Comparison of ENCODE assay signal across 8 cellular contexts in genomic region chr1:88800382-88801051, GRCh38.
DNase-seq lines count a peak whose midpoint lies in the region; ATAC-seq and TF ChIP-seq lines count a peak whose summit lies in the region.

No MANE protein-coding gene starts in this region.

- in situ Hi-C loops in GM13977 (cut with MboI; ENCODE audit: low pct_unique_long_range_greater_than_20kb, low sequenced_read_pairs, unreplicated experiment): no loop called here

- peak overlapping the region in 1 of 8 donors; percentile 74 for H3K27ac ChIP-seq in spleen

- no peaks in the 10 kb centered on the region for H3K27me3 ChIP-seq in BJ (ENCODE audit: control insufficient read depth, insufficient read depth, low read length)
- H3K27me3 ChIP-seq in spleen (replicated peaks in 1 of 7): no peaks in the 10 kb centered on the region

- CTCF ChIA-PET in BJ (lab: Yijun Ruan, JAX): interaction anchor here (1.2 to 1.4 kb wide), 2 partner anchors 11 to 15 kb away, joined by 3 read pairs; no protein-coding TSS in a partner anchor

- peak; percentile 46 for TF ChIP-seq CTCF in BJ (IDR thresholded peaks at IDR 0.05; ENCODE audit: insufficient read depth, low read depth, low read length)
- TF ChIP-seq CTCF in fibroblast of the aortic adventitia (IDR thresholded peaks at IDR 0.05; ENCODE audit: insufficient read depth, low read length): peak; percentile 54
- TF ChIP-seq CTCF in spleen (IDR thresholded peaks at IDR 0.05 in 8 of 11, conservative IDR thresholded peaks at IDR 0.05 in 3 of 11): peak in 10 of 11 experiments; percentile 22 to 73 (median 54)
- TF ChIP-seq CTCF in GM13977 (IDR thresholded peaks at IDR 0.05; ENCODE audit: extremely low read depth, insufficient read depth, missing control alignments): no peak

- intact Hi-C loops in spleen (cut with DNase I; ENCODE audit: low total_unique reads): no loop called here

- H3K36me3 ChIP-seq in BJ (ENCODE audit: control insufficient read depth, insufficient read depth, low read length) (no peaks in the 10 kb centered on the region; the same call in none of the 2 replicates), spleen (peaks cover 0 to 90% (median 31%) of the 10 kb centered on the region in 6 donors)

- DNase-seq in BJ (ENCODE audit: low read depth): no peak
- peak; percentile 17 for DNase-seq in HS-27A (ENCODE audit: low read depth)
- peak; percentile 18 to 32 for DNase-seq in activated CD4-positive, alpha-beta T cell treated with anti-CD3 and anti-CD28 coated beads, Interleukin-2, amount 50 U/mL, for 4 hours
- peak; percentile 27 for DNase-seq in fibroblast of the aortic adventitia (ENCODE audit: low read depth)
- no peak for DNase-seq in spleen
- DNase-seq in GM13977 (ENCODE audit: low spot score): no peak
- no peak for DNase-seq in retina

- ATAC-seq in GM19463 (IDR thresholded peaks at IDR 0.05; ENCODE audit: unreplicated experiment): no peak

- H3K4me1 ChIP-seq in spleen: peaks cover 0 to 19% (median 0%) of the 10 kb centered on the region in 6 donors

- peaks cover 0 to 19% (median 10%) of the 10 kb centered on the region in 8 donors for H3K9me3 ChIP-seq in spleen

- 80 to 89% (median 83%) methylated on average over 5 of the region's 5 CpGs for WGBS in spleen, 5 donors

- POLR2A ChIA-PET in BJ (lab: Charles Lee): no interaction called here

- H3K4me3 ChIP-seq in BJ (ENCODE audit: low read depth, low read length) (no peak overlapping the region), fibroblast of the aortic adventitia (ENCODE audit: low read depth, low read length) (no peak overlapping the region), spleen (no peak overlapping the region)

- no peak for TF ChIP-seq POLR2A in spleen (IDR thresholded peaks at IDR 0.05)

Comparison
In these comparisons a context has a peak if more than half of its experiments do, and no peak if none do; other contexts are left out.
1. DNase-seq: peak in HS-27A (single experiment), activated CD4-positive, alpha-beta T cell treated with anti-CD3 and anti-CD28 coated beads, Interleukin-2, amount 50 U/mL, for 4 hours (2 of 2) and fibroblast of the aortic adventitia (single experiment); none in BJ (single experiment), spleen (single experiment), GM13977 (single experiment) and retina (single experiment).